Comparison of ENCODE assay signal across 19 cellular contexts in the genomic region with DNA sequence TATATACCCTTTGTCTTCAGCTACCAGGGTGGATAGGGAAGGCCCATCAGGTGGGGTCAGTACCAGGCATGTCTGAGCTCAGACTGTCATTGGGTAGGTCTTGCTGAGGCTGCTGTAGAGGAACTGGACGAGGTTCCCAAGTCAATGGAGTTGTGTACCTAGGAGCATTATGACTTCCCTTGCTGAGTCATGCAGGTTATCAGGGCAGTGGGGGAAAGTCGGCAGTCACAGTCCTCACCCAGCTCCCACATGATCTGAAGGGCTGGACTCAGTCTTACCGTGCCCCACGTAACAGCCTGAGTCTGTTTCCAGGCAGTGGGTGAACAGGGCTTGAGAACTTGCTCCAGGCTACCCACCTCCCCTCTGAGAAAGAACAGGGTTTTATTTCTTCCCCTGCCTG.
"Had no signal": no experiment of that assay in that cellular context is flagged by ENCODE, and none has a peak within 500 bp of the region (broad histone marks: within the 10 kb centered on the region; RNA-seq: fewer than 3 reads in every experiment).

No MANE protein-coding gene starts in this region.

- ATAC-seq: foreskin keratinocyte; left cardiac atrium; naive thymus-derived CD4-positive, alpha-beta T cell; sciatic nerve; stimulated activated naive B cell treated with anti-CD40 and anti-IgM and Interleukin-4, amounts not matched to agents 10 μg/mL and 1 μg/mL and 100 μg/mL, for 72 hours; stimulated activated naive CD8-positive, alpha-beta T cell treated with anti-CD3 and anti-CD28 coated beads, Interleukin-15, amount 100 ng/mL, for 72 hours; upper lobe of right lung had no signal

- H3K4me3 ChIP-seq: testis, tibial nerve, upper lobe of right lung, vagina had no signal

- H3K27me3 ChIP-seq: foreskin keratinocyte, neutrophil, testis, tibial nerve, upper lobe of right lung, vagina had no signal

- H3K36me3 ChIP-seq: neutrophil, tibial nerve, upper lobe of right lung, vagina had no signal

- DNase-seq: dermis blood vessel endothelial cell; foreskin keratinocyte; immature natural killer cell; left cardiac atrium; mesendoderm; naive thymus-derived CD4-positive, alpha-beta T cell; nephron progenitor cell; posterior cingulate gyrus; stimulated activated CD4-positive, alpha-beta T cell treated with anti-CD3 and anti-CD28 coated beads, Interleukin-2, amount 100 ng/mL, for 24 hours; stimulated activated CD4-positive, alpha-beta T cell treated with anti-CD3 and anti-CD28 coated beads, Interleukin-4, amount 100 ng/mL, for 4 hours; stimulated activated naive B cell treated with anti-CD40 and anti-IgM and Interleukin-4, amounts not matched to agents 10 μg/mL and 1 μg/mL and 100 μg/mL, for 72 hours; stimulated activated naive CD8-positive, alpha-beta T cell treated with anti-CD3 and anti-CD28 coated beads, Interleukin-15, amount 100 ng/mL, for 72 hours; testis; upper lobe of right lung had no signal

- H3K27ac ChIP-seq: foreskin keratinocyte, neutrophil, testis, tibial nerve, upper lobe of right lung, vagina had no signal

- FAIRE-seq: keratinocyte had no signal

- H3K9me3 ChIP-seq: neutrophil, testis, upper lobe of right lung, vagina had no signal

- H3K4me1 ChIP-seq: foreskin keratinocyte, testis, tibial nerve, upper lobe of right lung, vagina had no signal
